ENCODE assay signal across 9 cellular contexts in the genomic region with DNA sequence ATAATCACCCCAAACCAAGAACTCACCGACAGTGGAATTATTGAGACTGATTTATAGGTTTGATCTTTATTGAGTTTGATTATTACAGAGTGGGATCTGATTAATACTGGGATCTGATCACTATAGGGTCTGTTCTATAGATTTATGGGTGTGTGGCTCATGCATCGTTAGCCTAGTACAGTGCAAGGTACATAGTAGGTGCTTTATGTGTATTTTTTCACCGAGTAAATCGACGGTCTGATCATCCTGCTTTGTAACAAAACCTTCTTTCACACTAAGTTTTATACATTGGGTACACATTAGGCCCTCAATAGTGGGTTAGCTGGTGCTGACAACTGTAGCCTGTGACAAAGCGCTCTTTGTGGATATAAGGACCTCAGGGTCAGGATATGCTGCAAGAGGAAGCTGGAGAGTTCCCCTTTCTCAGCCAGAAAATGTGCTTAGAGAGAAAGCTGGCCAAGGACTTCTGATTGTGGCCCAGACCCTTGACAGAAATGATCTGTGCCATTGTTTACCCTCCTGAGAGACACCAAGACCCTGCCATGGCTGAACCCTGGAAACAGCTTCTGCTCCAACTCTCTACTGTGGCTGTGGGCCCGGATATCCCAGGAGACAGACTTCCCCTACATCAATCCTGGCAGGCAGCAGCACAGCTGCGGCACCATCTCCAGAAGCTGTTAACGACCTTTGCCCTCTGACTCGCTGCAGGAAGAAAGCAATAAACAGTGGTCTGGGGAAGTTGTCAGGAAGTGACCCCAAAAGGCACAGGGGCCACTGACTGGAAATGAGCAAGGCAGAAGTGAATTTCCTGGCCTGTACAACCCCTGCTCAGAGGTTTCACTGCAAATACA. TPM values are rescaled to one million over a fixed set of nuclear protein-coding genes. Genes with fewer than 3 reads are reported as not detected.
DNase-seq lines count a peak whose midpoint lies in the region; ATAC-seq and TF ChIP-seq lines count a peak whose summit lies in the region.
"Had no signal": no experiment of that assay in that cellular context is flagged by ENCODE, and none has a peak within 500 bp of the region (broad histone marks: within the 10 kb centered on the region; RNA-seq: fewer than 3 reads in every experiment).

No MANE protein-coding gene starts in this region.

- no peak for TF ChIP-seq CTCF in brain microvascular endothelial cell (IDR thresholded peaks at IDR 0.05; ENCODE audit: low read depth, low read length, missing control alignments)

- DNase-seq in AG08395 (ENCODE audit: low spot score) (peak; percentile 14), MV-4-11 (lab: John Stamatoyannopoulos, UW) (peak; percentile 95), mucosa of gallbladder (ENCODE audit: low spot score) (peak; percentile 32), brain microvascular endothelial cell (no peak), DMS 273 treated with DMSO at 0.1 percent for 48 hours (lab: John Stamatoyannopoulos, UW) (no peak)
- no peak for DNase-seq in stimulated activated naive CD8-positive, alpha-beta T cell treated with anti-CD3 and anti-CD28 coated beads, Interleukin-15, Interleukin-2, amounts not matched to agents 100 U/mL and 50 U/mL, for 24 hours
- DNase-seq: activated B cell treated with CpG ODN at 0.5 μM for 24 hours had no signal

- H3K36me3 ChIP-seq in esophagus (ENCODE audit: control insufficient read depth in 2 of 2, insufficient read depth in 2 of 2, low read length in 1 of 2) (no peaks in the 10 kb centered on the region), brain microvascular endothelial cell (replicated peaks) (no peaks in the 10 kb centered on the region)

- no peaks in the 10 kb centered on the region for H3K9me3 ChIP-seq in esophagus (ENCODE audit: control insufficient read depth in 2 of 2, insufficient read depth in 1 of 2, low read depth in 1 of 2, low read length in 1 of 2)

- peak overlapping the region; percentile 35 to 60 for H3K27ac ChIP-seq in esophagus (ENCODE audit: low read depth in 2 of 2, low read length in 1 of 2)
- no peak overlapping the region for H3K27ac ChIP-seq in brain microvascular endothelial cell

- H3K4me3 ChIP-seq in esophagus (ENCODE audit: low read depth in 1 of 2, low read length in 2 of 2) (no peak overlapping the region), brain microvascular endothelial cell (ENCODE audit: low read depth, low read length) (no peak overlapping the region)

- 52 to 59% methylated on average over 10 of the region's 10 CpGs for WGBS in esophagus, 2 donors

- in situ Hi-C loops in brain microvascular endothelial cell (cut with HindIII; ENCODE audit: low pct_ligation_motif_present, low sequenced_read_pairs): no loop called here

- no peak for ATAC-seq in HG03196 (IDR thresholded peaks at IDR 0.05; ENCODE audit: unreplicated experiment)
- ATAC-seq in stimulated activated naive CD8-positive, alpha-beta T cell treated with anti-CD3 and anti-CD28 coated beads, Interleukin-15, Interleukin-2, amounts not matched to agents 100 U/mL and 50 U/mL, for 24 hours: no peak

- peaks cover 0 to 2% of the 10 kb centered on the region in 2 donors for H3K4me1 ChIP-seq in esophagus (ENCODE audit: control insufficient read depth in 2 of 2, insufficient read depth in 2 of 2, low read length in 1 of 2)

- H3K27me3 ChIP-seq in esophagus (ENCODE audit: control insufficient read depth in 1 of 2, insufficient read depth in 2 of 2, low read length in 2 of 2) (no peaks in the 10 kb centered on the region), brain microvascular endothelial cell (replicated peaks) (no peaks in the 10 kb centered on the region)

RNA-seq across cellular contexts. Expression of gene TPP1, which starts 16.1 kb away (rescaled TPM):
- 10 to 100 TPM; 18.6 to 20.9 TPM for polyA plus RNA-seq in esophagus
- 161 TPM for total RNA-seq in mucosa of gallbladder

RNA-seq across cellular contexts. Expression of gene DCHS1, which starts 20.3 kb away (rescaled TPM):
- polyA plus RNA-seq in esophagus: 1 to 10 TPM; 1.7 to 2.0 TPM
- total RNA-seq in mucosa of gallbladder: 25.1 TPM

RNA-seq across cellular contexts. Expression of gene TAF10, which starts 23.3 kb away (rescaled TPM):
- 10 to 100 TPM; 83.0 to 93.7 TPM for polyA plus RNA-seq in esophagus
- 142 TPM for total RNA-seq in mucosa of gallbladder

RNA-seq across cellular contexts. Expression of gene ILK, which starts 31.7 kb away (rescaled TPM):
- 10 to 100 TPM; 63.3 to 91.0 TPM for polyA plus RNA-seq in esophagus
- total RNA-seq in mucosa of gallbladder: 261 TPM

RNA-seq across cellular contexts. Expression of gene RRP8, which starts 31.9 kb away (rescaled TPM):
- 10 to 100 TPM; 12.4 to 12.6 TPM for polyA plus RNA-seq in esophagus
- 25.8 TPM for total RNA-seq in mucosa of gallbladder

Comparison
In these comparisons a context has a peak if more than half of its experiments do, and no peak if none do; other contexts are left out.
1. DNase-seq: peak in AG08395 (single experiment), MV-4-11 (single experiment) and mucosa of gallbladder (single experiment); none in brain microvascular endothelial cell (single experiment), stimulated activated naive CD8-positive, alpha-beta T cell treated with anti-CD3 and anti-CD28 coated beads, Interleukin-15, Interleukin-2, amounts not matched to agents 100 U/mL and 50 U/mL, for 24 hours (single experiment) and DMS 273 treated with DMSO at 0.1 percent for 48 hours (single experiment).